In genomic region chr2:85778646-85779364, GRCh38 we compare ENCODE assay signal across 25 cellular contexts. TPM values are rescaled to one million over a fixed set of nuclear protein-coding genes. Genes with fewer than 3 reads are reported as not detected.
DNase-seq lines count a peak whose midpoint lies in the region; ATAC-seq, FAIRE-seq and TF ChIP-seq lines count a peak whose summit lies in the region.
"Had no signal": no experiment of that assay in that cellular context is flagged by ENCODE, and none has a peak within 500 bp of the region (broad histone marks: within the 10 kb centered on the region; RNA-seq: fewer than 3 reads in every experiment).

No MANE protein-coding gene starts in this region.

- ATAC-seq in CD4-positive, alpha-beta T cell (ENCODE audit: poor library complexity), result no peak

- TF ChIP-seq CTCF in HEK293 (tag by site-specific recombination; IDR thresholded peaks at IDR 0.05), result no peak
- TF ChIP-seq CTCF in astrocyte (IDR thresholded peaks at IDR 0.05; ENCODE audit: insufficient read depth, low read depth, low read length), result no peak
- no peak for TF ChIP-seq CTCF in CD4-positive, alpha-beta T cell (IDR thresholded peaks at IDR 0.05)
- no peak for TF ChIP-seq CTCF in endothelial cell (IDR thresholded peaks at IDR 0.05; ENCODE audit: unreplicated experiment)

- H3K27ac Mint-ChIP-seq in astrocyte (ENCODE audit: unreplicated experiment), result peak overlapping the region; percentile 81
- H3K27ac Mint-ChIP-seq in CD4-positive, alpha-beta T cell, result no peak overlapping the region
- H3K27ac Mint-ChIP-seq in endothelial cell (ENCODE audit: unreplicated experiment), result no peak overlapping the region
- H3K27ac Mint-ChIP-seq: dendritic cell treated with granulocyte-macrophage colony-stimulating factor and Interleukin-4, amounts not matched to agents 40 ng/mL and 50 ng/mL, for 4 days; T-helper 2 cell treated with Interferon-gamma antibody and Interleukin-4, amounts not matched to agents 5 μg/mL and 100 μg/mL, for 36 hours; type B pancreatic cell had no signal

- no peak overlapping the region for H2AFZ ChIP-seq in astrocyte (ENCODE audit: low read depth, low read length)

- H3K27me3 ChIP-seq in astrocyte (ENCODE audit: insufficient read depth, low read length) (no peaks in the 10 kb centered on the region), layer of hippocampus (ENCODE audit: control insufficient read depth, insufficient read depth, low read length) (no peaks in the 10 kb centered on the region), skeletal muscle tissue (ENCODE audit: control insufficient read depth in 3 of 3, insufficient read depth in 3 of 3, low read length in 3 of 3) (no peaks in the 10 kb centered on the region)
- H3K27me3 ChIP-seq in CD4-positive, alpha-beta T cell (ENCODE audit: control insufficient read depth, insufficient read depth, low read length), result no peaks in the 10 kb centered on the region

- FAIRE-seq in astrocyte (lab: Jason Lieb, UNC), result no peak
- FAIRE-seq: A549, endothelial cell of umbilical vein had no signal

- H3K4me1 Mint-ChIP-seq in astrocyte (ENCODE audit: low read depth, unreplicated experiment) (no peaks in the 10 kb centered on the region), endothelial cell (ENCODE audit: unreplicated experiment) (no peaks in the 10 kb centered on the region)
- no peaks in the 10 kb centered on the region for H3K4me1 Mint-ChIP-seq in CD4-positive, alpha-beta T cell (ENCODE audit: low read depth)
- H3K4me1 Mint-ChIP-seq: naive B cell had no signal

- CTCF ChIA-PET in HEK293 (lab: Yijun Ruan, JAX), result no interaction called here
- CTCF ChIA-PET in CD4-positive, alpha-beta T cell (lab: Charles Lee), result interaction anchor here (0.5 kb wide), 1 partner anchor 155 kb away, joined by 3 read pairs; no protein-coding TSS in a partner anchor

- H3K9me3 ChIP-seq in HEK293 (ENCODE audit: control insufficient read depth, insufficient read depth, low read depth, low read length) (no peaks in the 10 kb centered on the region), astrocyte (ENCODE audit: insufficient read depth, low read depth, low read length) (no peaks in the 10 kb centered on the region), skeletal muscle tissue (ENCODE audit: control insufficient read depth in 3 of 3, low read length in 3 of 3) (no peaks in the 10 kb centered on the region)
- no peaks in the 10 kb centered on the region for H3K9me3 ChIP-seq in CD4-positive, alpha-beta T cell (ENCODE audit: control insufficient read depth, low read length)
- H3K9me3 ChIP-seq: A549 had no signal

- peaks cover 12% of the 10 kb centered on the region for H4K20me1 ChIP-seq in astrocyte (ENCODE audit: insufficient read depth, low read length)

- H3K27me3 Mint-ChIP-seq in astrocyte (ENCODE audit: low read depth, unreplicated experiment), result peaks cover 58% of the 10 kb centered on the region
- H3K27me3 Mint-ChIP-seq in CD4-positive, alpha-beta T cell, result peaks cover 12% of the 10 kb centered on the region
- H3K27me3 Mint-ChIP-seq in endothelial cell (ENCODE audit: unreplicated experiment), result peaks cover 4% of the 10 kb centered on the region

- intact Hi-C loops in CD4-positive, alpha-beta T cell (cut with DNase I, micrococcal nuclease), result no loop called here

- H3K36me3 Mint-ChIP-seq in astrocyte (ENCODE audit: low read depth, unreplicated experiment) (peaks cover 2% of the 10 kb centered on the region), endothelial cell (ENCODE audit: low read depth, unreplicated experiment) (no peaks in the 10 kb centered on the region)
- H3K36me3 Mint-ChIP-seq in CD4-positive, alpha-beta T cell (ENCODE audit: low read depth), result no peaks in the 10 kb centered on the region
- H3K36me3 Mint-ChIP-seq: naive B cell, type B pancreatic cell had no signal

- peaks cover 1% of the 10 kb centered on the region for H3K9me3 Mint-ChIP-seq in astrocyte (ENCODE audit: unreplicated experiment)
- no peaks in the 10 kb centered on the region for H3K9me3 Mint-ChIP-seq in CD4-positive, alpha-beta T cell
- H3K9me3 Mint-ChIP-seq in endothelial cell (ENCODE audit: unreplicated experiment), result no peaks in the 10 kb centered on the region
- H3K9me3 Mint-ChIP-seq: activated T-cell treated with anti-CD3 and anti-CD28 coated beads, Interleukin-2, amount 50 U/mL, for 24 hours; dendritic cell treated with granulocyte-macrophage colony-stimulating factor and Interleukin-4, amounts not matched to agents 40 ng/mL and 50 ng/mL, for 4 days; T-helper 2 cell treated with Interferon-gamma antibody and Interleukin-4, amounts not matched to agents 5 μg/mL and 100 μg/mL, for 36 hours; type B pancreatic cell had no signal

- H3K9ac ChIP-seq in astrocyte (ENCODE audit: low read length) (no peak overlapping the region), skeletal muscle tissue (ENCODE audit: low read depth in 1 of 3, low read length in 3 of 3) (peak overlapping the region in 2 of 3 donors; percentile 24 to 73)

- H3K4me3 Mint-ChIP-seq in astrocyte (ENCODE audit: unreplicated experiment) (peak overlapping the region; percentile 54), endothelial cell (ENCODE audit: unreplicated experiment) (no peak overlapping the region)
- H3K4me3 Mint-ChIP-seq in CD4-positive, alpha-beta T cell, result no peak overlapping the region
- H3K4me3 Mint-ChIP-seq: activated T-cell treated with anti-CD3 and anti-CD28 coated beads, Interleukin-2, amount 50 U/mL, for 24 hours; dendritic cell treated with granulocyte-macrophage colony-stimulating factor and Interleukin-4, amounts not matched to agents 40 ng/mL and 50 ng/mL, for 4 days; naive B cell; T-helper 2 cell treated with Interferon-gamma antibody and Interleukin-4, amounts not matched to agents 5 μg/mL and 100 μg/mL, for 36 hours; type B pancreatic cell had no signal

- POLR2A ChIA-PET in HEK293 (lab: Yijun Ruan, JAX), result no interaction called here
- POLR2A ChIA-PET in CD4-positive, alpha-beta T cell (lab: Charles Lee), result no interaction called here

- H3K27ac ChIP-seq in HEK293 (ENCODE audit: extremely low read depth, low read depth, low read length), result no peak overlapping the region
- H3K27ac ChIP-seq in astrocyte (ENCODE audit: low read depth, low read length), result no peak overlapping the region
- H3K27ac ChIP-seq in layer of hippocampus (ENCODE audit: low read depth, low read length), result peak overlapping the region; percentile 48
- no peak overlapping the region for H3K27ac ChIP-seq in skeletal muscle tissue (ENCODE audit: low read depth, low read length)
- no peak overlapping the region for H3K27ac ChIP-seq in CD4-positive, alpha-beta T cell (ENCODE audit: low read depth, low read length)

- H3K4me3 ChIP-seq in HEK293 (ENCODE audit: low read depth, low read length) (no peak overlapping the region), astrocyte (ENCODE audit: insufficient read depth, low read depth, low read length) (no peak overlapping the region), skeletal muscle tissue (ENCODE audit: low read length in 3 of 3) (peak overlapping the region in 1 of 3 donors; percentile 6)
- H3K4me3 ChIP-seq: A549 had no signal

- no peak overlapping the region for H3K4me2 ChIP-seq in astrocyte (ENCODE audit: low read length)
- H3K4me2 ChIP-seq: A549 had no signal

- no peaks in the 10 kb centered on the region for H3K36me3 ChIP-seq in HEK293 (ENCODE audit: control insufficient read depth in 2 of 2, insufficient read depth in 1 of 2, low read length in 2 of 2)
- H3K36me3 ChIP-seq in astrocyte (ENCODE audit: insufficient read depth, low read length), result no peaks in the 10 kb centered on the region
- H3K36me3 ChIP-seq in skeletal muscle tissue (ENCODE audit: control insufficient read depth in 3 of 3, insufficient read depth in 3 of 3, low read length in 3 of 3), result peaks cover 4 to 22% (median 5%) of the 10 kb centered on the region in 3 donors

- no peaks in the 10 kb centered on the region for H3K79me2 ChIP-seq in astrocyte (ENCODE audit: insufficient read depth, low read length)

- DNase-seq in astrocyte (ENCODE audit: low read depth) (no peak), NCI-H1105 treated with DMSO at 0.1 percent for 48 hours (lab: John Stamatoyannopoulos, UW) (no peak), endothelial cell (ENCODE audit: low spot score) (no peak), NOMO-1 treated with dmso at 0.1 percent for 144 hours (lab: John Stamatoyannopoulos, UW; ENCODE audit: unreplicated experiment) (no peak)
- no peak for DNase-seq in CD4-positive, alpha-beta T cell
- DNase-seq: activated CD4-positive, alpha-beta T cell treated with anti-CD3 and anti-CD28 coated beads for 48 hours; activated naive CD4-positive, alpha-beta T cell; activated T-cell treated with anti-CD3 and anti-CD28 coated beads, Interleukin-2, amount 50 U/mL, for 24 hours; GDM1; GOT3; naive B cell; NCI-H187; NCI-H69; stimulated activated CD4-positive, alpha-beta T cell treated with anti-CD3 and anti-CD28 coated beads, Interleukin-12 subunit alpha, Interleukin-12 subunit beta, amount 100 ng/mL, for 4 hours; stimulated activated CD4-positive, alpha-beta T cell treated with anti-CD3 and anti-CD28 coated beads, Interleukin-4, amount 100 ng/mL, for 4 hours; stimulated activated naive CD4-positive, alpha-beta T cell treated with Interleukin-2 at 50 U/mL for 16 hours had no signal

- H3K4me1 ChIP-seq in HEK293 (ENCODE audit: control insufficient read depth, insufficient read depth, low read length) (no peaks in the 10 kb centered on the region), astrocyte (ENCODE audit: insufficient read depth, low read length) (no peaks in the 10 kb centered on the region), skeletal muscle tissue (ENCODE audit: control insufficient read depth in 3 of 3, insufficient read depth in 3 of 3, low read length in 3 of 3) (peaks cover 74 to 80% (median 77%) of the 10 kb centered on the region in 3 donors)

TF ChIP-seq in HEK293, 187 proteins besides CTCF, POLR2A, EP300 and RAD21 (continues in another document):
- TF ChIP-seq ZNF223 (tag by site-specific recombination; IDR thresholded peaks at IDR 0.05), result no peak

RNA-seq across cellular contexts. Expression of gene ATOH8, which starts 25.0 kb away (rescaled TPM):
- total RNA-seq in astrocyte (1.2 and 1.9 TPM in 2 replicates), skeletal muscle tissue (8.4 TPM), endothelial cell (ENCODE audit: unreplicated experiment) (1.8 TPM)
- total RNA-seq in CD4-positive, alpha-beta T cell, result not detected
- total RNA-seq: activated CD8-positive, alpha-beta memory T cell treated with anti-CD3 and anti-CD28 coated beads for 36 hours had no signal
